In genomic region chr22:32802291-32802826, GRCh38 we compare ENCODE assay signal across 8 cellular contexts. TPM values are rescaled to one million over a fixed set of nuclear protein-coding genes. Genes with fewer than 3 reads are reported as not detected.
DNase-seq lines count a peak whose midpoint lies in the region; ATAC-seq and TF ChIP-seq lines count a peak whose summit lies in the region.

No MANE protein-coding gene starts in this region.

- TF ChIP-seq CTCF in colonic mucosa (IDR thresholded peaks at IDR 0.05) (no peak), lower lobe of right lung (IDR thresholded peaks at IDR 0.05) (no peak), suprapubic skin (IDR thresholded peaks at IDR 0.05) (no peak)

- H3K36me3 ChIP-seq in HUES6 (ENCODE audit: control insufficient read depth, insufficient read depth, low read length) (no peaks in the 10 kb centered on the region), colonic mucosa (no peaks in the 10 kb centered on the region), lower lobe of right lung (peaks cover 5% of the 10 kb centered on the region), suprapubic skin (no peaks in the 10 kb centered on the region)

- H3K27ac ChIP-seq in HUES6 (ENCODE audit: low read depth, low read length) (no peak overlapping the region), colonic mucosa (no peak overlapping the region), lower lobe of right lung (peak overlapping the region; percentile 93), suprapubic skin (peak overlapping the region; percentile 91)

- H3K9ac ChIP-seq in HUES6 (ENCODE audit: low read length), result peak overlapping the region; percentile 77
- peak overlapping the region; percentile 66 to 68 for H3K9ac ChIP-seq in colonic mucosa (ENCODE audit: low read depth in 2 of 2, low read length in 2 of 2)

- H3K27me3 ChIP-seq in HUES6 (ENCODE audit: control insufficient read depth, insufficient read depth, low read length) (peaks cover 42% of the 10 kb centered on the region), colonic mucosa (peaks cover 14% of the 10 kb centered on the region), lower lobe of right lung (ENCODE audit: low read depth) (peaks cover 15% of the 10 kb centered on the region), suprapubic skin (no peaks in the 10 kb centered on the region)

- no peaks in the 10 kb centered on the region for H3K9me3 ChIP-seq in HUES6 (ENCODE audit: control insufficient read depth, insufficient read depth, low read depth, low read length)
- H3K9me3 ChIP-seq in colonic mucosa, result no peaks in the 10 kb centered on the region
- H3K9me3 ChIP-seq in lower lobe of right lung, result no peaks in the 10 kb centered on the region
- H3K9me3 ChIP-seq in suprapubic skin, result no peaks in the 10 kb centered on the region

- no peak for DNase-seq in colonic mucosa
- no peak for DNase-seq in lower lobe of right lung
- DNase-seq in suprapubic skin (ENCODE audit: low spot score in 2 of 2), result no peak
- DNase-seq in T-helper 9 cell, result no peak
- DNase-seq in DMS114 treated with DMSO at 0.1 percent for 48 hours (lab: John Stamatoyannopoulos, UW; ENCODE audit: unreplicated experiment), result no peak
- no peak for DNase-seq in COLO829 (ENCODE audit: low spot score)

- ATAC-seq in lower lobe of right lung (no peak), HG02588 (IDR thresholded peaks at IDR 0.05; ENCODE audit: unreplicated experiment) (no peak)

- 5% methylated on average over 12 of the region's 12 CpGs for WGBS in suprapubic skin

- H3K4me1 ChIP-seq in HUES6 (ENCODE audit: control insufficient read depth, insufficient read depth, low read length), result peaks cover 28% of the 10 kb centered on the region
- no peaks in the 10 kb centered on the region for H3K4me1 ChIP-seq in colonic mucosa
- peaks cover 33% of the 10 kb centered on the region for H3K4me1 ChIP-seq in lower lobe of right lung
- peaks cover 42% of the 10 kb centered on the region for H3K4me1 ChIP-seq in suprapubic skin

- H3K4me3 ChIP-seq in HUES6 (ENCODE audit: low read depth, low read length) (peak overlapping the region; percentile 61), colonic mucosa (peak overlapping the region; percentile 43), lower lobe of right lung (peak overlapping the region; percentile 77), suprapubic skin (peak overlapping the region; percentile 80)

- intact Hi-C loops in colonic mucosa (cut with DNase I), result no loop called here
- intact Hi-C loops in lower lobe of right lung (cut with DNase I), result no loop called here

- no peak for TF ChIP-seq POLR2A in suprapubic skin (IDR thresholded peaks at IDR 0.05)

- no peak for TF ChIP-seq EP300 in suprapubic skin (IDR thresholded peaks at IDR 0.05)

RNA-seq across cellular contexts. Expression of gene TIMP3, which starts 0.9 kb away (rescaled TPM):
- total RNA-seq in colonic mucosa (10 to 100 TPM; 13.3 to 33.6 TPM), lower lobe of right lung (390 TPM), suprapubic skin (100 to 1,000 TPM; 148 to 295 (median 170) TPM)

Comparison
In these comparisons a context has a peak if more than half of its experiments do, and no peak if none do; other contexts are left out.
1. H3K27ac ChIP-seq: peak in lower lobe of right lung (single experiment) and suprapubic skin (single experiment); none in HUES6 (single experiment) and colonic mucosa (single experiment).
2. RNA of gene TIMP3, which starts 0.9 kb away (total RNA-seq): 390 TPM in lower lobe of right lung (single experiment) and 148 to 295 TPM in suprapubic skin; 13.3 to 33.6 TPM in colonic mucosa; every median in the first group is over 4 times any median in the second.
3. Peak in every context shown above with its lines, with median percentiles within 50 percentile points of each other: H3K4me3 ChIP-seq.